Comparison of ENCODE assay signal across 1 cellular context in the genomic region with DNA sequence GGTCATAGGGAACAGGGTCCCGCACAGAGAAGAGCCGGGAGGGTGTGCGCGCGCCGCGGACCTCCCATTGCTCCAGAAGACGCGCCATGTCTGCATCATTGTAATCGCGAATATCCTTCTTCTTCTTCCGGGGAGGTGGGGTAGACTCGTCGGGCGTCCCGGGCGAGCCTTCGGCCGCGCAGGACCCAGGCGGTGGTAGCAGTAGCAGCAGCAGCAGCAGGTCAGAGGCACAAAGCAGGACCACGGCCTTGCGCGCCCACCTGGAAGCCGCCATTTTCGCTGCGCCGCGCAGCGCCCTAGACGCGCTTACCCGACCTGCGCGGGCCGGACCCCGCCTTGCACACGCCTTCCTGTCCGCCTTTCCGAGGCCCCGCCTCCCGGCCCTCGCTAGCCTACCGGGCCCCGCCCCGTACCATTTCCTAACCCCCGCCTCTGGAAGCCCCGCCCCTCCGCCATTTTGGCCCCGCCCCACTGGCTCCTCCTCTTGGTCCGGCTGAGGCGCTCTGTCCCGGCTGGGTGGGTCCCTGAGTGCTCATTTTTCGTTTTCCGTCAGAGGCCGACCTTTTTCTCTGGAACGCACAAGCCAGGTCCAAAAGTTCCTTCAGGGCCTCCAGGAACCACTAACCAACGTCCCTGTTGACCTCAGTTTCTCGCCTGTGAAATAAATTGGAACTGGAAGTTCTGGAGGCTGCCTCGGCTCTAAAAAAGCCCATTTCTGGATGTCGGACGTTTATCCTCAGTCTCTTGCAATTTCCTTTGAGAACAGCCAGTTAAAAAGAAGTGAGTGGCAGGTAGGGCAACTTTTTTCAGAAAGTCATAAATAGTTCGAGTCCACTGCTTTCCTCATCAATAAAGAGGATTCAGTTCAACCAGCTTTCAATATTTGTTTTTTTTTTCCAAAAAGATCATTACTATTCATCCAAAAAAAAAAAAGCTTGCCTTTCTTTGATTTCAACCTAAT.
TF ChIP-seq lines count a peak whose summit lies in the region.

MESD (minus strand) TSS at position 302 of the 961 bp plus-strand sequence; CDS start at position 274, 28 bp downstream.

TF ChIP-seq in HEK293, 187 proteins besides CTCF, POLR2A, EP300 and RAD21 (continued from another document and continues in another):
- TF ChIP-seq ZNF248 (tag by site-specific recombination; IDR thresholded peaks at IDR 0.05) (no peak), ZBTB6 (tag by site-specific recombination; IDR thresholded peaks at IDR 0.05) (no peak), ZNF391 (tag by site-specific recombination; IDR thresholded peaks at IDR 0.05; ENCODE audit: borderline replicate concordance, low read depth) (0 out of 2 replicates have a peak, but pooled peaks have one; percentile 61), ZNF133 (tag by site-specific recombination; IDR thresholded peaks at IDR 0.05) (no peak), ZFP37 (tag by site-specific recombination; IDR thresholded peaks at IDR 0.05) (peak; percentile 88; the same call in 1 of the 2 replicates), ZSCAN23 (tag by site-specific recombination; IDR thresholded peaks at IDR 0.05) (0 out of 2 replicates have a peak, but pooled peaks have one; percentile 81), ZNF677 (tag by site-specific recombination; IDR thresholded peaks at IDR 0.05) (no peak), ZNF555 (tag by site-specific recombination; conservative IDR thresholded peaks at IDR 0.05) (no peak), ZNF776 (tag by site-specific recombination; IDR thresholded peaks at IDR 0.05; ENCODE audit: borderline replicate concordance) (no peak), YY2 (tag by site-specific recombination; IDR thresholded peaks at IDR 0.05) (peak; percentile 98), ZNF621 (tag by site-specific recombination; IDR thresholded peaks at IDR 0.05) (no peak), ZBTB7A (tag by site-specific recombination; IDR thresholded peaks at IDR 0.05; ENCODE audit: low read depth) (peak; percentile 86), SP2 (tag by site-specific recombination; IDR thresholded peaks at IDR 0.05) (peak; percentile 97), ZNF830 (tag by site-specific recombination; IDR thresholded peaks at IDR 0.05; ENCODE audit: low read depth) (no peak), SETDB1 (IDR thresholded peaks at IDR 0.05; ENCODE audit: insufficient read length, low read length) (no peak), TCF7L2 (IDR thresholded peaks at IDR 0.05; ENCODE audit: borderline replicate concordance, low read depth, low read length) (peak; percentile 91), ZBTB8A (tag by site-specific recombination; IDR thresholded peaks at IDR 0.05) (peak; percentile 70), ZNF19 (tag by site-specific recombination; IDR thresholded peaks at IDR 0.05; ENCODE audit: low read depth) (no peak), EGR2 (tag by site-specific recombination; IDR thresholded peaks at IDR 0.05; ENCODE audit: low read depth) (peak; percentile 78), BCL11A (tag by site-specific recombination; IDR thresholded peaks at IDR 0.05; ENCODE audit: low read depth) (peak; percentile 8; the same call in 1 of the 2 replicates), ZNF140 (tag by site-specific recombination; IDR thresholded peaks at IDR 0.05) (no peak), AEBP2 (tag by site-specific recombination; IDR thresholded peaks at IDR 0.05; ENCODE audit: borderline replicate concordance) (no peak), ZNF654 (tag by site-specific recombination; IDR thresholded peaks at IDR 0.05; ENCODE audit: low read depth) (no peak), KLF17 (tag by site-specific recombination; IDR thresholded peaks at IDR 0.05) (peak; percentile 79), PRDM10 (tag by site-specific recombination; IDR thresholded peaks at IDR 0.05) (peak; percentile 59), WT1 (tag by site-specific recombination; IDR thresholded peaks at IDR 0.05) (peak; percentile 42; the same call in 1 of the 2 replicates), ZNF660 (tag by site-specific recombination; IDR thresholded peaks at IDR 0.05) (peak; percentile 96), ZNF561 (tag by site-specific recombination; IDR thresholded peaks at IDR 0.05; ENCODE audit: borderline replicate concordance) (no peak; the same call in 1 of the 2 replicates), ZNF501 (tag by site-specific recombination; IDR thresholded peaks at IDR 0.05) (peak; percentile 78; the same call in 1 of the 2 replicates), ZNF549 (tag by site-specific recombination; IDR thresholded peaks at IDR 0.05) (no peak), INSM2 (tag by site-specific recombination; IDR thresholded peaks at IDR 0.05) (no peak; the same call in 1 of the 2 replicates), MYNN (tag by site-specific recombination; IDR thresholded peaks at IDR 0.05; ENCODE audit: borderline replicate concordance) (no peak)
- TF ChIP-seq, protein P1, sequence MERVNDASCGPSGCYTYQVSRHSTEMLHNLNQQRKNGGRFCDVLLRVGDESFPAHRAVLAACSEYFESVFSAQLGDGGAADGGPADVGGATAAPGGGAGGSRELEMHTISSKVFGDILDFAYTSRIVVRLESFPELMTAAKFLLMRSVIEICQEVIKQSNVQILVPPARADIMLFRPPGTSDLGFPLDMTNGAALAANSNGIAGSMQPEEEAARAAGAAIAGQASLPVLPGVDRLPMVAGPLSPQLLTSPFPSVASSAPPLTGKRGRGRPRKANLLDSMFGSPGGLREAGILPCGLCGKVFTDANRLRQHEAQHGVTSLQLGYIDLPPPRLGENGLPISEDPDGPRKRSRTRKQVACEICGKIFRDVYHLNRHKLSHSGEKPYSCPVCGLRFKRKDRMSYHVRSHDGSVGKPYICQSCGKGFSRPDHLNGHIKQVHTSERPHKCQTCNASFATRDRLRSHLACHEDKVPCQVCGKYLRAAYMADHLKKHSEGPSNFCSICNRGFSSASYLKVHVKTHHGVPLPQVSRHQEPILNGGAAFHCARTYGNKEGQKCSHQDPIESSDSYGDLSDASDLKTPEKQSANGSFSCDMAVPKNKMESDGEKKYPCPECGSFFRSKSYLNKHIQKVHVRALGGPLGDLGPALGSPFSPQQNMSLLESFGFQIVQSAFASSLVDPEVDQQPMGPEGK (tag by site-specific recombination; IDR thresholded peaks at IDR 0.05) = peak; percentile 46; the same call in 1 of the 2 replicates
- TF ChIP-seq, protein P2, sequence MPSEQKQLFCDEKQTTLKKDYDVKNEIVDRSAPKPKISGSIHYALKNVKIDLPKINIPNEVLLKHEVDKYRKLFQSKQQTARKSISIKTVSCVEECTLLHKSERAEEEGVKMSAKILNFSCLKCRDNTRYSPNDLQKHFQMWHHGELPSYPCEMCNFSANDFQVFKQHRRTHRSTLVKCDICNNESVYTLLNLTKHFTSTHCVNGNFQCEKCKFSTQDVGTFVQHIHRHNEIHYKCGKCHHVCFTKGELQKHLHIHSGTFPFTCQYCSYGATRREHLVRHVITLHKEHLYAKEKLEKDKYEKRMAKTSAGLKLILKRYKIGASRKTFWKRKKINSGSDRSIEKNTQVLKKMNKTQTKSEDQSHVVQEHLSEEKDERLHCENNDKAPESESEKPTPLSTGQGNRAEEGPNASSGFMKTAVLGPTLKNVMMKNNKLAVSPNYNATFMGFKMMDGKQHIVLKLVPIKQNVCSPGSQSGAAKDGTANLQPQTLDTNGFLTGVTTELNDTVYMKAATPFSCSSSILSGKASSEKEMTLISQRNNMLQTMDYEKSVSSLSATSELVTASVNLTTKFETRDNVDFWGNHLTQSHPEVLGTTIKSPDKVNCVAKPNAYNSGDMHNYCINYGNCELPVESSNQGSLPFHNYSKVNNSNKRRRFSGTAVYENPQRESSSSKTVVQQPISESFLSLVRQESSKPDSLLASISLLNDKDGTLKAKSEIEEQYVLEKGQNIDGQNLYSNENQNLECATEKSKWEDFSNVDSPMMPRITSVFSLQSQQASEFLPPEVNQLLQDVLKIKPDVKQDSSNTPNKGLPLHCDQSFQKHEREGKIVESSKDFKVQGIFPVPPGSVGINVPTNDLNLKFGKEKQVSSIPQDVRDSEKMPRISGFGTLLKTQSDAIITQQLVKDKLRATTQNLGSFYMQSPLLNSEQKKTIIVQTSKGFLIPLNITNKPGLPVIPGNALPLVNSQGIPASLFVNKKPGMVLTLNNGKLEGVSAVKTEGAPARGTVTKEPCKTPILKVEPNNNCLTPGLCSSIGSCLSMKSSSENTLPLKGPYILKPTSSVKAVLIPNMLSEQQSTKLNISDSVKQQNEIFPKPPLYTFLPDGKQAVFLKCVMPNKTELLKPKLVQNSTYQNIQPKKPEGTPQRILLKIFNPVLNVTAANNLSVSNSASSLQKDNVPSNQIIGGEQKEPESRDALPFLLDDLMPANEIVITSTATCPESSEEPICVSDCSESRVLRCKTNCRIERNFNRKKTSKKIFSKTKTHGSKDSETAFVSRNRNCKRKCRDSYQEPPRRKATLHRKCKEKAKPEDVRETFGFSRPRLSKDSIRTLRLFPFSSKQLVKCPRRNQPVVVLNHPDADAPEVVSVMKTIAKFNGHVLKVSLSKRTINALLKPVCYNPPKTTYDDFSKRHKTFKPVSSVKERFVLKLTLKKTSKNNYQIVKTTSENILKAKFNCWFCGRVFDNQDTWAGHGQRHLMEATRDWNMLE (tag by site-specific recombination; conservative IDR thresholded peaks at IDR 0.05; ENCODE audit: low read depth) = no peak; the same call in 1 of the 2 replicates
- TF ChIP-seq, protein P3, sequence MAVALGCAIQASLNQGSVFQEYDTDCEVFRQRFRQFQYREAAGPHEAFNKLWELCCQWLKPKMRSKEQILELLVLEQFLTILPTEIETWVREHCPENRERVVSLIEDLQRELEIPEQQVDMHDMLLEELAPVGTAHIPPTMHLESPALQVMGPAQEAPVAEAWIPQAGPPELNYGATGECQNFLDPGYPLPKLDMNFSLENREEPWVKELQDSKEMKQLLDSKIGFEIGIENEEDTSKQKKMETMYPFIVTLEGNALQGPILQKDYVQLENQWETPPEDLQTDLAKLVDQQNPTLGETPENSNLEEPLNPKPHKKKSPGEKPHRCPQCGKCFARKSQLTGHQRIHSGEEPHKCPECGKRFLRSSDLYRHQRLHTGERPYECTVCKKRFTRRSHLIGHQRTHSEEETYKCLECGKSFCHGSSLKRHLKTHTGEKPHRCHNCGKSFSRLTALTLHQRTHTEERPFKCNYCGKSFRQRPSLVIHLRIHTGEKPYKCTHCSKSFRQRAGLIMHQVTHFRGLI (tag by site-specific recombination; IDR thresholded peaks at IDR 0.05) = no peak
- TF ChIP-seq, protein P4, sequence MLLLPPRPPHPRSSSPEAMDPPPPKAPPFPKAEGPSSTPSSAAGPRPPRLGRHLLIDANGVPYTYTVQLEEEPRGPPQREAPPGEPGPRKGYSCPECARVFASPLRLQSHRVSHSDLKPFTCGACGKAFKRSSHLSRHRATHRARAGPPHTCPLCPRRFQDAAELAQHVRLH (tag by site-specific recombination; IDR thresholded peaks at IDR 0.05) = peak; percentile 34; the same call in 1 of the 2 replicates
